21 cellular contexts compared by ENCODE assay signal in the genomic region with DNA sequence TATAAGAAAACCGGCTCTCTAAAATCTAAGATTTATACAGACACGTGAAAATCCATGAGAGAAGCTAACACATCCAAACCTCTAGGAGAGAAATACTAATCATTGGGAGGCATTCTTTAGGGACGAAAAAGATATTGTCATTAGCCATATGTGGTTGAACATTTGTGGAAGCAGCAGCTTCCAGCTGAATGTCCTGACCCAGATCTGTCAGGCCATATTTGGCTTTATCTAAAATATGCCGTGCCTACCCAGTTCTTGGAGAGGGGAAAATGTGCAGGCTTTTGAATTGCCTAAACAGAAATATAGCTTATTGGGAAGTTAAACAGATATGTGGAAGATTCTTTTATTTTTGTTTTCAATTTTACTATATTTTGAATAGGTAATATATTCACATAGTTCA. TPM values are rescaled to one million over a fixed set of nuclear protein-coding genes. Genes with fewer than 3 reads are reported as not detected.
"Had no signal": no experiment of that assay in that cellular context is flagged by ENCODE, and none has a peak within 500 bp of the region (broad histone marks: within the 10 kb centered on the region; RNA-seq: fewer than 3 reads in every experiment).

No MANE protein-coding gene starts in this region.

- H3K9me3 Mint-ChIP-seq: dendritic cell treated with granulocyte-macrophage colony-stimulating factor and Interleukin-4, amounts not matched to agents 40 ng/mL and 50 ng/mL, for 4 days; effector memory CD8-positive, alpha-beta T cell had no signal

- H3K36me3 Mint-ChIP-seq: mesothelial cell of epicardium had no signal

- H3K27ac Mint-ChIP-seq: dendritic cell treated with granulocyte-macrophage colony-stimulating factor and Interleukin-4, amounts not matched to agents 40 ng/mL and 50 ng/mL, for 4 days; effector memory CD8-positive, alpha-beta T cell; endodermal cell; mesothelial cell of epicardium; naive thymus-derived CD4-positive, alpha-beta T cell had no signal

- H3K4me3 Mint-ChIP-seq: dendritic cell treated with granulocyte-macrophage colony-stimulating factor and Interleukin-4, amounts not matched to agents 40 ng/mL and 50 ng/mL, for 4 days; effector memory CD8-positive, alpha-beta T cell; endodermal cell; mesothelial cell of epicardium; naive thymus-derived CD4-positive, alpha-beta T cell had no signal

- ATAC-seq: effector memory CD8-positive, alpha-beta T cell; foreskin keratinocyte; gastroesophageal sphincter; heart left ventricle; left cardiac atrium; left lung; left ventricle myocardium superior; lower lobe of right lung; naive thymus-derived CD4-positive, alpha-beta T cell had no signal

- DNase-seq: colonic mucosa; cortex of kidney; effector CD8-positive, alpha-beta T cell; effector memory CD8-positive, alpha-beta T cell; endodermal cell; foreskin keratinocyte; heart left ventricle; hypothalamus; left cardiac atrium; left lung; left ventricle myocardium superior; lower lobe of right lung; mesenchymal stem cell; naive thymus-derived CD4-positive, alpha-beta T cell had no signal

- H3K4me1 Mint-ChIP-seq: mesothelial cell of epicardium had no signal

RNA-seq across cellular contexts. Expression of gene CCDC89, which starts 6.4 kb away (rescaled TPM):
- total RNA-seq: dermis microvascular lymphatic vessel endothelial cell, endodermal cell, endothelial cell of umbilical vein, epithelial cell of proximal tubule, mononuclear cell had no signal
